ENCODE assay signal across 1 cellular context in the genomic region with DNA sequence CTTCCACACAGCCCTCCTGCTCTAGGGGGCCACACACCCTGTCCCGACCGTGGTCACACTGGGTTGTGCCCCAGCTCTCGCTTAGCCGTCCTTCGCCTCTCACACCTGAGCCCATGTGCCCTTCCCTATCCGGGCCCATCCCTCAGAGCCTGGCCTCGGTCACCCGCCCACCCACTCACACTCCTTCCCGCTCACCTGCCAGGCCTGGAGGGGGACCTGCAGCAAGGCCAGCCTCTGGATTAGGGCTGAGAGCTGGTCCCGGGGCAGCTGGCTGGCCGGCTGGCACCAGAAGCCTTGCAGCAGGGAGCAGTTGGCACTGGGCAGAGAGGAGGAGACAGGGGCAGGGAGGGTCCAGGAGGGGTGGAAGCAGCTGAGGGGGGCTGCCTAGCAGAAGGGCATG.
TF ChIP-seq lines count a peak whose summit lies in the region.

No MANE protein-coding gene starts in this region.

TF ChIP-seq in H1, 55 proteins besides CTCF, POLR2A, EP300 and RAD21:
- TF ChIP-seq EGR1 (IDR thresholded peaks at IDR 0.05; ENCODE audit: borderline replicate concordance, low read depth, low read length) = no peak
- TF ChIP-seq SUZ12 (IDR thresholded peaks at IDR 0.05; ENCODE audit: low read length) = no peak
- no peak for TF ChIP-seq YY1 (IDR thresholded peaks at IDR 0.05; ENCODE audit: low read depth, low read length)
- no peak for TF ChIP-seq TCF12 (IDR thresholded peaks at IDR 0.05; ENCODE audit: low read depth, low read length)
- TF ChIP-seq, protein P1, sequence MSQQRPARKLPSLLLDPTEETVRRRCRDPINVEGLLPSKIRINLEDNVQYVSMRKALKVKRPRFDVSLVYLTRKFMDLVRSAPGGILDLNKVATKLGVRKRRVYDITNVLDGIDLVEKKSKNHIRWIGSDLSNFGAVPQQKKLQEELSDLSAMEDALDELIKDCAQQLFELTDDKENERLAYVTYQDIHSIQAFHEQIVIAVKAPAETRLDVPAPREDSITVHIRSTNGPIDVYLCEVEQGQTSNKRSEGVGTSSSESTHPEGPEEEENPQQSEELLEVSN (IDR thresholded peaks at IDR 0.05) = peak; percentile 81
- TF ChIP-seq, protein P2, sequence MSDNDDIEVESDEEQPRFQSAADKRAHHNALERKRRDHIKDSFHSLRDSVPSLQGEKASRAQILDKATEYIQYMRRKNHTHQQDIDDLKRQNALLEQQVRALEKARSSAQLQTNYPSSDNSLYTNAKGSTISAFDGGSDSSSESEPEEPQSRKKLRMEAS (IDR thresholded peaks at IDR 0.05) = peak; percentile 27; the same call in 1 of the 2 replicates
- TF ChIP-seq NANOG (IDR thresholded peaks at IDR 0.05; ENCODE audit: insufficient read depth, low read depth, low read length, poor library complexity, severe bottlenecking) = no peak
